8 cellular contexts compared by ENCODE assay signal in genomic region chr4:56530269-56531148, GRCh38. TPM values are rescaled to one million over a fixed set of nuclear protein-coding genes. Genes with fewer than 3 reads are reported as not detected.
DNase-seq lines count a peak whose midpoint lies in the region; ATAC-seq and TF ChIP-seq lines count a peak whose summit lies in the region.

No MANE protein-coding gene starts in this region.

- no peak for TF ChIP-seq CTCF in AG09319 (IDR thresholded peaks at IDR 0.05; ENCODE audit: low read depth, low read length)

- H3K9ac ChIP-seq in endocrine pancreas (ENCODE audit: control insufficient read depth, insufficient read depth, low read length) (peak overlapping the region; percentile 47), mesendoderm (ENCODE audit: low read length) (peak overlapping the region; percentile 45)

- H2BK120ac ChIP-seq in mesendoderm (ENCODE audit: low read depth, low read length), result no peak overlapping the region

- H2AK5ac ChIP-seq in mesendoderm (ENCODE audit: low read length), result no peak overlapping the region

- H3K4me2 ChIP-seq in mesendoderm (ENCODE audit: low read length), result peak overlapping the region; percentile 49

- H2BK15ac ChIP-seq in mesendoderm (replicated peaks; ENCODE audit: low read depth), result no peak overlapping the region

- no peak overlapping the region for H3K23ac ChIP-seq in mesendoderm (ENCODE audit: low read length)

- no peaks in the 10 kb centered on the region for H3K9me3 ChIP-seq in endocrine pancreas (ENCODE audit: control insufficient read depth, low read length)

- no peak overlapping the region for H3K27ac ChIP-seq in mesendoderm (ENCODE audit: low read depth, low read length)

- H3K27me3 ChIP-seq in endocrine pancreas (ENCODE audit: control insufficient read depth, insufficient read depth, low read length) (no peaks in the 10 kb centered on the region), mesendoderm (ENCODE audit: insufficient read depth, low read length, poor library complexity) (peaks cover 20% of the 10 kb centered on the region)

- H3K4me3 ChIP-seq in endocrine pancreas (ENCODE audit: control insufficient read depth, insufficient read depth, low read length) (peak overlapping the region; percentile 47), mesendoderm (ENCODE audit: low read length) (peak overlapping the region; percentile 9)

- no peaks in the 10 kb centered on the region for H3K79me1 ChIP-seq in mesendoderm (ENCODE audit: low read length)

- no CpG with 5 or more reads among the region's 68 CpGs for WGBS in mesendoderm (ENCODE audit: extremely low coverage, insufficient coverage, low lambda C conversion rate)

- ATAC-seq in GM19035 (IDR thresholded peaks at IDR 0.05; ENCODE audit: unreplicated experiment) (peak; percentile 89), HG03280 (IDR thresholded peaks at IDR 0.05; ENCODE audit: unreplicated experiment) (peak; percentile 99)

- no peak overlapping the region for H2BK5ac ChIP-seq in mesendoderm (ENCODE audit: low read length)

- H3K79me2 ChIP-seq in mesendoderm (ENCODE audit: control insufficient read depth, insufficient read depth, low read length), result no peaks in the 10 kb centered on the region

- peak overlapping the region; percentile 68 for H3K56ac ChIP-seq in mesendoderm (ENCODE audit: low read length)

- H4K5ac ChIP-seq in mesendoderm (ENCODE audit: low read length), result no peak overlapping the region

- H3K18ac ChIP-seq in mesendoderm (ENCODE audit: low read length), result no peak overlapping the region

- H3K4me1 ChIP-seq in endocrine pancreas (ENCODE audit: control insufficient read depth, insufficient read depth, low read length), result no peaks in the 10 kb centered on the region
- H3K4me1 ChIP-seq in mesendoderm (ENCODE audit: control insufficient read depth, low read depth, low read length), result no peaks in the 10 kb centered on the region

- DNase-seq in AG09319 (ENCODE audit: extremely low read depth, low read depth) (peak; percentile 35), NCI-H774 (lab: John Stamatoyannopoulos, UW) (peak; percentile 19), mesendoderm (peak; percentile 93)
- peak; percentile 92 for DNase-seq in activated CD8-positive, alpha-beta memory T cell treated with anti-CD3 and anti-CD28 coated beads for 24 hours
- DNase-seq in stimulated activated CD4-positive, alpha-beta T cell treated with anti-CD3 and anti-CD28 coated beads, TNF-alpha, amount 100 ng/mL, for 48 hours (ENCODE audit: low read depth in 3 of 3), result peak; percentile 74 to 83 (median 80)

- H4K8ac ChIP-seq in mesendoderm (ENCODE audit: low read depth, low read length), result no peak overlapping the region

- H3K4ac ChIP-seq in mesendoderm (ENCODE audit: low read depth, low read length), result no peak overlapping the region

- H3K36me3 ChIP-seq in endocrine pancreas (ENCODE audit: control insufficient read depth, insufficient read depth, low read length) (no peaks in the 10 kb centered on the region), mesendoderm (ENCODE audit: control insufficient read depth, insufficient read depth, low read length) (no peaks in the 10 kb centered on the region)

RNA-seq across cellular contexts. Expression of gene ARL9, which starts 24.9 kb away (rescaled TPM):
- polyA plus RNA-seq in mesendoderm (2013, experiment 1 of 2), result 0.42 TPM
- polyA plus RNA-seq in mesendoderm (2013, experiment 2 of 2), result 0.49 TPM

Comparison
In these comparisons a context has a peak if more than half of its experiments do, and no peak if none do; other contexts are left out.
1. DNase-seq: peak in every context shown above with its lines; median percentile 93 in mesendoderm; 92 in activated CD8-positive, alpha-beta memory T cell treated with anti-CD3 and anti-CD28 coated beads for 24 hours; 80 in stimulated activated CD4-positive, alpha-beta T cell treated with anti-CD3 and anti-CD28 coated beads, TNF-alpha, amount 100 ng/mL, for 48 hours; 35 in AG09319; 19 in NCI-H774.